In genomic region chr3:136336329-136337100, GRCh38 we compare ENCODE assay signal across 24 cellular contexts.
DNase-seq lines count a peak whose midpoint lies in the region; ATAC-seq and TF ChIP-seq lines count a peak whose summit lies in the region.
"Had no signal": no experiment of that assay in that cellular context is flagged by ENCODE, and none has a peak within 500 bp of the region (broad histone marks: within the 10 kb centered on the region; RNA-seq: fewer than 3 reads in every experiment).

No MANE protein-coding gene starts in this region.

- no peaks in the 10 kb centered on the region for H3K9me3 ChIP-seq in T-helper 17 cell (ENCODE audit: control insufficient read depth, low read length, poor library complexity, severe bottlenecking)
- H3K9me3 ChIP-seq: esophagus squamous epithelium, upper lobe of right lung had no signal

- intact Hi-C loops in natural killer cell (cut with micrococcal nuclease), result no loop called here

- H3K4me3 Mint-ChIP-seq in natural killer cell, result no peak overlapping the region
- no peak overlapping the region for H3K4me3 Mint-ChIP-seq in natural killer cell treated with Interleukin-12 subunit alpha and Interleukin-12 subunit beta and Interleukin-15 and Interleukin-18, amount 100 ng/mL, for 72 hours
- no peak overlapping the region for H3K4me3 Mint-ChIP-seq in T-helper 17 cell
- H3K4me3 Mint-ChIP-seq: activated naive CD8-positive, alpha-beta T cell treated with anti-CD3 and anti-CD28 coated beads, Interleukin-2, amount 10 ng/mL, durations not matched to agents 7 days and 5 days; activated T-cell treated with anti-CD3 and anti-CD28 coated beads, Interleukin-2, amount 50 U/mL, for 4 hours; CD4-positive, alpha-beta memory T cell; stimulated activated naive CD8-positive, alpha-beta T cell treated with anti-CD3 and anti-CD28 coated beads, Interleukin-15, amount 100 ng/mL, for 72 hours; T-cell had no signal

- peaks cover 0 to 5% of the 10 kb centered on the region in 2 donors for H3K4me1 Mint-ChIP-seq in natural killer cell
- peaks cover 0 to 4% of the 10 kb centered on the region in 2 donors for H3K4me1 Mint-ChIP-seq in natural killer cell treated with Interleukin-12 subunit alpha and Interleukin-12 subunit beta and Interleukin-15 and Interleukin-18, amount 100 ng/mL, for 72 hours (ENCODE audit: low read depth in 2 of 2)
- no peaks in the 10 kb centered on the region for H3K4me1 Mint-ChIP-seq in T-helper 17 cell
- H3K4me1 Mint-ChIP-seq: activated naive CD8-positive, alpha-beta T cell treated with anti-CD3 and anti-CD28 coated beads, Interleukin-2, amount 10 ng/mL, durations not matched to agents 7 days and 5 days had no signal

- no peak for TF ChIP-seq CTCF in natural killer cell (IDR thresholded peaks at IDR 0.05)

- no peak for DNase-seq in natural killer cell
- no peak for DNase-seq in natural killer cell treated with Interleukin-12 subunit alpha and Interleukin-12 subunit beta and Interleukin-15 and Interleukin-18, amount 100 ng/mL, for 72 hours (ENCODE audit: low spot score)
- no peak for DNase-seq in T-helper 17 cell
- DNase-seq in fibroblast of peridontal ligament (ENCODE audit: extremely low read depth), result peak; percentile 83
- DNase-seq in activated CD8-positive, alpha-beta memory T cell treated with anti-CD3 and anti-CD28 coated beads, Interleukin-2, amount 50 U/mL, for 48 hours, result no peak
- DNase-seq in iPS-NIHi7 (ENCODE audit: extremely low spot score), result no peak
- no peak for DNase-seq in occipital lobe (lab: John Stamatoyannopoulos, UW)
- DNase-seq: activated CD4-positive, alpha-beta T cell treated with anti-CD3 and anti-CD28 coated beads, Interleukin-2, amount 50 U/mL, for 48 hours; activated naive CD8-positive, alpha-beta T cell treated with anti-CD3 and anti-CD28 coated beads, Interleukin-2, amount 10 ng/mL, durations not matched to agents 7 days and 5 days; activated T-cell treated with anti-CD3 and anti-CD28 coated beads, Interleukin-2, amount 50 U/mL, for 4 hours; caudate nucleus; CD4-positive, alpha-beta memory T cell; effector CD8-positive, alpha-beta T cell; esophagus squamous epithelium; H7; KBM-7; mammary epithelial cell; NCI-H1092 treated with DMSO at 0.1 percent for 48 hours; NCI-H2081 treated with DMSO at 0.1 percent for 48 hours; NCI-H510A treated with DMSO at 0.1 percent for 48 hours; stimulated activated naive CD8-positive, alpha-beta T cell treated with anti-CD3 and anti-CD28 coated beads, Interleukin-15, amount 100 ng/mL, for 72 hours; T-cell; upper lobe of right lung had no signal

- peaks cover 19% of the 10 kb centered on the region for H3K36me3 Mint-ChIP-seq in natural killer cell
- H3K36me3 Mint-ChIP-seq in natural killer cell treated with Interleukin-12 subunit alpha and Interleukin-12 subunit beta and Interleukin-15 and Interleukin-18, amount 100 ng/mL, for 72 hours, result peaks cover 15% of the 10 kb centered on the region
- peaks cover 4% of the 10 kb centered on the region for H3K36me3 Mint-ChIP-seq in T-helper 17 cell (ENCODE audit: low read depth)

- H3K27me3 Mint-ChIP-seq in natural killer cell (ENCODE audit: low read depth in 2 of 2) (no peaks in the 10 kb centered on the region), T-helper 17 cell (no peaks in the 10 kb centered on the region)
- H3K27me3 Mint-ChIP-seq in natural killer cell treated with Interleukin-12 subunit alpha and Interleukin-12 subunit beta and Interleukin-15 and Interleukin-18, amount 100 ng/mL, for 72 hours, result no peaks in the 10 kb centered on the region
- H3K27me3 Mint-ChIP-seq: activated naive CD8-positive, alpha-beta T cell treated with anti-CD3 and anti-CD28 coated beads, Interleukin-2, amount 10 ng/mL, durations not matched to agents 7 days and 5 days; CD4-positive, alpha-beta memory T cell; stimulated activated naive CD8-positive, alpha-beta T cell treated with anti-CD3 and anti-CD28 coated beads, Interleukin-15, amount 100 ng/mL, for 72 hours; T-cell had no signal

- no peaks in the 10 kb centered on the region for H3K9me3 Mint-ChIP-seq in natural killer cell
- H3K9me3 Mint-ChIP-seq in natural killer cell treated with Interleukin-12 subunit alpha and Interleukin-12 subunit beta and Interleukin-15 and Interleukin-18, amount 100 ng/mL, for 72 hours, result no peaks in the 10 kb centered on the region
- H3K9me3 Mint-ChIP-seq: activated naive CD8-positive, alpha-beta T cell treated with anti-CD3 and anti-CD28 coated beads, Interleukin-2, amount 10 ng/mL, durations not matched to agents 7 days and 5 days; activated T-cell treated with anti-CD3 and anti-CD28 coated beads, Interleukin-2, amount 50 U/mL, for 4 hours; CD4-positive, alpha-beta memory T cell; stimulated activated naive CD8-positive, alpha-beta T cell treated with anti-CD3 and anti-CD28 coated beads, Interleukin-15, amount 100 ng/mL, for 72 hours; T-cell had no signal

- H3K27ac Mint-ChIP-seq in natural killer cell (peak overlapping the region; percentile 29 to 36), T-helper 17 cell (peak overlapping the region; percentile 24)
- no peak overlapping the region for H3K27ac Mint-ChIP-seq in natural killer cell treated with Interleukin-12 subunit alpha and Interleukin-12 subunit beta and Interleukin-15 and Interleukin-18, amount 100 ng/mL, for 72 hours
- H3K27ac Mint-ChIP-seq: activated naive CD8-positive, alpha-beta T cell treated with anti-CD3 and anti-CD28 coated beads, Interleukin-2, amount 10 ng/mL, durations not matched to agents 7 days and 5 days had no signal

- ATAC-seq in natural killer cell, result no peak
- ATAC-seq in natural killer cell treated with Interleukin-12 subunit alpha and Interleukin-12 subunit beta and Interleukin-15 and Interleukin-18, amount 100 ng/mL, for 72 hours, result no peak
- ATAC-seq in T-helper 17 cell, result no peak
- no peak for ATAC-seq in GM19328 (IDR thresholded peaks at IDR 0.05; ENCODE audit: unreplicated experiment)
- ATAC-seq: activated T-cell treated with anti-CD3 and anti-CD28 coated beads, Interleukin-2, amount 50 U/mL, for 4 hours; stimulated activated naive CD8-positive, alpha-beta T cell treated with anti-CD3 and anti-CD28 coated beads, Interleukin-15, amount 100 ng/mL, for 72 hours; T-cell; upper lobe of right lung had no signal

Comparison
In these comparisons a context has a peak if more than half of its experiments do, and no peak if none do; other contexts are left out.
1. H3K27ac Mint-ChIP-seq: peak in natural killer cell (2 of 2) and T-helper 17 cell (single experiment); none in natural killer cell treated with Interleukin-12 subunit alpha and Interleukin-12 subunit beta and Interleukin-15 and Interleukin-18, amount 100 ng/mL, for 72 hours (0 of 2).